3 cellular contexts compared by ENCODE assay signal in genomic region chr1:213874789-213875188, GRCh38.
"Had no signal": no experiment of that assay in that cellular context is flagged by ENCODE, and none has a peak within 500 bp of the region (broad histone marks: within the 10 kb centered on the region; RNA-seq: fewer than 3 reads in every experiment).

No MANE protein-coding gene starts in this region.

- ATAC-seq: GM12878 had no signal

- H3K4me3 ChIP-seq: GM12878 had no signal

- DNase-seq: GDM1, GF-D8 had no signal
